Comparison of ENCODE assay signal across 14 cellular contexts in genomic region chr1:161350666-161351065, GRCh38. TPM values are rescaled to one million over a fixed set of nuclear protein-coding genes. Genes with fewer than 3 reads are reported as not detected.
"Had no signal": no experiment of that assay in that cellular context is flagged by ENCODE, and none has a peak within 500 bp of the region (broad histone marks: within the 10 kb centered on the region; RNA-seq: fewer than 3 reads in every experiment).

No MANE protein-coding gene starts in this region.

- H3K27ac ChIP-seq: brain microvascular endothelial cell, parathyroid adenoma, thoracic aorta, WERI-Rb-1 had no signal

- H2AFZ ChIP-seq: parathyroid adenoma had no signal

- H3K4me1 Mint-ChIP-seq: stimulated activated naive CD8-positive, alpha-beta T cell treated with anti-CD3 and anti-CD28 coated beads, Interleukin-15, amount 100 ng/mL, for 72 hours had no signal

- H3K9ac ChIP-seq: parathyroid adenoma had no signal

- H3K79me2 ChIP-seq: parathyroid adenoma had no signal

- H3K4me3 ChIP-seq: thoracic aorta had no signal

- H3K4me3 Mint-ChIP-seq: activated naive CD4-positive, alpha-beta T cell treated with anti-CD3 and anti-CD28 coated beads, Interleukin-2, amount 50 U/mL, for 24 hours; stimulated activated naive CD8-positive, alpha-beta T cell treated with anti-CD3 and anti-CD28 coated beads, Interleukin-15, amount 100 ng/mL, for 72 hours had no signal

- H3K4me1 ChIP-seq: parathyroid adenoma had no signal

- H3K36me3 ChIP-seq: thoracic aorta had no signal

- H3K27ac Mint-ChIP-seq: activated naive CD4-positive, alpha-beta T cell treated with anti-CD3 and anti-CD28 coated beads, Interleukin-2, amount 50 U/mL, for 24 hours; stimulated activated naive CD8-positive, alpha-beta T cell treated with anti-CD3 and anti-CD28 coated beads, Interleukin-15, amount 100 ng/mL, for 72 hours had no signal

- H3K27me3 Mint-ChIP-seq: activated naive CD4-positive, alpha-beta T cell treated with anti-CD3 and anti-CD28 coated beads, Interleukin-2, amount 50 U/mL, for 24 hours; stimulated activated naive CD8-positive, alpha-beta T cell treated with anti-CD3 and anti-CD28 coated beads, Interleukin-15, amount 100 ng/mL, for 72 hours had no signal

- DNase-seq: activated CD4-positive, alpha-beta T cell treated with anti-CD3 and anti-CD28 coated beads for 48 hours; activated CD8-positive, alpha-beta memory T cell treated with anti-CD3 and anti-CD28 coated beads for 24 hours; activated effector memory CD4-positive, alpha-beta T cell treated with Interleukin-2 at 50 U/mL for 16 hours; brain microvascular endothelial cell; hippocampal formation; stimulated activated CD4-positive, alpha-beta T cell treated with anti-CD3 and anti-CD28 coated beads, Interleukin-4, amount 100 ng/mL, for 4 hours; stimulated activated naive CD8-positive, alpha-beta T cell treated with anti-CD3 and anti-CD28 coated beads, Interleukin-15, amount 100 ng/mL, for 72 hours; T1000; WERI-Rb-1 had no signal

- H3K27me3 ChIP-seq: brain microvascular endothelial cell had no signal

- H3K9me3 ChIP-seq: thoracic aorta had no signal

- ATAC-seq: stimulated activated naive CD8-positive, alpha-beta T cell treated with anti-CD3 and anti-CD28 coated beads, Interleukin-15, amount 100 ng/mL, for 72 hours had no signal

- H3K9me3 Mint-ChIP-seq: activated naive CD4-positive, alpha-beta T cell treated with anti-CD3 and anti-CD28 coated beads, Interleukin-2, amount 50 U/mL, for 24 hours; stimulated activated naive CD8-positive, alpha-beta T cell treated with anti-CD3 and anti-CD28 coated beads, Interleukin-15, amount 100 ng/mL, for 72 hours had no signal

RNA-seq across cellular contexts. Expression of gene CFAP126, which starts 17.0 kb away (rescaled TPM):
- polyA plus RNA-seq: esophagus, urinary bladder had no signal
